In the genomic region with DNA sequence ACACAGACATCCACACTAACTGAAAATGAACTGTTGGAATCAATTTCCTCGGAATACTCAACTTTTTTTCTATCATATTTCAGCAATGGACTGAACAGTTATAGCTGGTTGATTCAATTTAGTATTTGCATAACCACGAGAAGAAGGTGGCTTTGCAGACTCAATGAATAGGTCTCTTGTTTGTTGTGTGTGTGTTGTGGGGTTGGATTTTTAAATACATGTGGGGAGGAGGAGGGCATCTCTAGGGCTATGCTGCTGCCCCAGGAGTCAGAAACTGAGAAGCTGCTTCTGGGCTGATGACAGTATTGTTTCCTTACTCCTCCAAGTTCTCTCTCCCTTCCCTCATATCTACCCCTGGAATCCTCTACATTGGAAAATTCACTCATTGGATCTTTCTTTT, we compare ENCODE assay signal across 27 cellular contexts. TPM values are rescaled to one million over a fixed set of nuclear protein-coding genes. Genes with fewer than 3 reads are reported as not detected.
"Had no signal": no experiment of that assay in that cellular context is flagged by ENCODE, and none has a peak within 500 bp of the region (broad histone marks: within the 10 kb centered on the region; RNA-seq: fewer than 3 reads in every experiment).

No MANE protein-coding gene starts in this region.

- ATAC-seq: activated CD8-positive, alpha-beta memory T cell treated with anti-CD3 and anti-CD28 coated beads, Interleukin-2, amount 10 ng/mL, durations not matched to agents 7 days and 5 days; activated CD8-positive, alpha-beta T cell treated with anti-CD3 and anti-CD28 coated beads, Interleukin-2, amount 10 ng/mL, durations not matched to agents 7 days and 5 days; activated naive CD4-positive, alpha-beta T cell treated with anti-CD3 and anti-CD28 coated beads, Interleukin-2, amount 50 U/mL, for 72 hours; gastrocnemius medialis; left ventricle myocardium superior; mucosa of descending colon; natural killer cell treated with Interleukin-12 subunit alpha and Interleukin-12 subunit beta and Interleukin-15 and Interleukin-18, amount 100 ng/mL, for 72 hours; stimulated activated memory B cell treated with anti-CD40 and anti-IgM and Interleukin-4, amounts not matched to agents 10 μg/mL and 1 μg/mL and 100 μg/mL, for 72 hours; stimulated activated naive CD8-positive, alpha-beta T cell treated with anti-CD3 and anti-CD28 coated beads, Interleukin-15, amount 100 ng/mL, for 72 hours had no signal

- H3K27ac Mint-ChIP-seq: activated CD8-positive, alpha-beta memory T cell treated with anti-CD3 and anti-CD28 coated beads, Interleukin-2, amount 10 ng/mL, durations not matched to agents 7 days and 5 days; activated CD8-positive, alpha-beta T cell treated with anti-CD3 and anti-CD28 coated beads, Interleukin-2, amount 10 ng/mL, durations not matched to agents 7 days and 5 days; activated naive CD4-positive, alpha-beta T cell treated with anti-CD3 and anti-CD28 coated beads, Interleukin-2, amount 50 U/mL, for 72 hours; activated T-helper 2 cell treated with anti-CD3 and anti-CD28 coated beads, Interferon-gamma antibody, Interleukin-2, Interleukin-4, amounts not matched to agents 10 μg/mL and 5 μg/mL and 100 μg/mL, durations not matched to agents 14 hours and 24 hours and 36 hours; natural killer cell treated with Interleukin-12 subunit alpha and Interleukin-12 subunit beta and Interleukin-15 and Interleukin-18, amount 100 ng/mL, for 72 hours; stimulated activated memory B cell treated with anti-CD40 and anti-IgM and Interleukin-4, amounts not matched to agents 10 μg/mL and 1 μg/mL and 100 μg/mL, for 72 hours; WTC11 had no signal

- H3K4me1 ChIP-seq: prostate gland had no signal

- H3K36me3 Mint-ChIP-seq: WTC11 had no signal

- H3K9me3 ChIP-seq: gastrocnemius medialis, mucosa of descending colon, neutrophil, ovary, prostate gland, upper lobe of left lung had no signal

- H3K4me3 Mint-ChIP-seq: activated CD8-positive, alpha-beta memory T cell treated with anti-CD3 and anti-CD28 coated beads, Interleukin-2, amount 10 ng/mL, durations not matched to agents 7 days and 5 days; activated CD8-positive, alpha-beta T cell treated with anti-CD3 and anti-CD28 coated beads, Interleukin-2, amount 10 ng/mL, durations not matched to agents 7 days and 5 days; natural killer cell treated with Interleukin-12 subunit alpha and Interleukin-12 subunit beta and Interleukin-15 and Interleukin-18, amount 100 ng/mL, for 72 hours; stimulated activated memory B cell treated with anti-CD40 and anti-IgM and Interleukin-4, amounts not matched to agents 10 μg/mL and 1 μg/mL and 100 μg/mL, for 72 hours; stimulated activated naive CD8-positive, alpha-beta T cell treated with anti-CD3 and anti-CD28 coated beads, Interleukin-15, amount 100 ng/mL, for 72 hours had no signal

- H3K27ac ChIP-seq: coronary artery, dorsolateral prefrontal cortex, gastrocnemius medialis, neutrophil, ovary, prostate gland, upper lobe of left lung had no signal

- H3K4me2 ChIP-seq: smooth muscle cell had no signal

- H3K4me1 Mint-ChIP-seq: activated CD8-positive, alpha-beta memory T cell treated with anti-CD3 and anti-CD28 coated beads, Interleukin-2, amount 10 ng/mL, durations not matched to agents 7 days and 5 days had no signal

- H3K9me3 Mint-ChIP-seq: natural killer cell treated with Interleukin-12 subunit alpha and Interleukin-12 subunit beta and Interleukin-15 and Interleukin-18, amount 100 ng/mL, for 72 hours; WTC11 had no signal

- H3K4me3 ChIP-seq: coronary artery, dorsolateral prefrontal cortex, gastrocnemius medialis, mucosa of descending colon, ovary, prostate gland, smooth muscle cell, upper lobe of left lung had no signal

- H3K36me3 ChIP-seq: gastrocnemius medialis, neutrophil, ovary, prostate gland, upper lobe of left lung had no signal

- DNase-seq: activated CD8-positive, alpha-beta memory T cell treated with anti-CD3 and anti-CD28 coated beads, Interleukin-2, amount 10 ng/mL, durations not matched to agents 7 days and 5 days; activated CD8-positive, alpha-beta T cell treated with anti-CD3 and anti-CD28 coated beads, Interleukin-2, amount 10 ng/mL, durations not matched to agents 7 days and 5 days; activated T-cell treated with anti-CD3 and anti-CD28 coated beads, Interleukin-2, amount 50 U/mL, for 48 hours; anterior cingulate cortex; dorsolateral prefrontal cortex; effector memory CD4-positive, alpha-beta T cell; gastrocnemius medialis; left ventricle myocardium superior; mucosa of descending colon; ovary; stimulated activated CD4-positive, alpha-beta T cell treated with anti-CD3 and anti-CD28 coated beads, Interleukin-1b, Interleukin-23, amount 100 ng/mL, for 48 hours; stimulated activated CD4-positive, alpha-beta T cell treated with anti-CD3 and anti-CD28 coated beads, Interleukin-4, amount 100 ng/mL, for 4 hours; stimulated activated CD8-positive, alpha-beta memory T cell treated with anti-CD3 and anti-CD28 coated beads, Interleukin-4, amount 100 ng/mL, for 48 hours; stimulated activated naive CD8-positive, alpha-beta T cell treated with anti-CD3 and anti-CD28 coated beads, Interleukin-15, amount 100 ng/mL, for 72 hours; substantia nigra; T-helper 2 cell; upper lobe of left lung had no signal

RNA-seq across cellular contexts. Expression of a gene that starts 28.6 kb away (rescaled TPM):
- total RNA-seq: activated CD8-positive, alpha-beta T cell treated with anti-CD3 and anti-CD28 coated beads, Interleukin-2, amount 10 ng/mL, durations not matched to agents 7 days and 5 days; gastrocnemius medialis; lung microvascular endothelial cell had no signal
